31 cellular contexts compared by ENCODE assay signal in genomic region chr2:129765326-129766158, GRCh38.
DNase-seq lines count a peak whose midpoint lies in the region; ATAC-seq, FAIRE-seq and TF ChIP-seq lines count a peak whose summit lies in the region.
"Had no signal": no experiment of that assay in that cellular context is flagged by ENCODE, and none has a peak within 500 bp of the region (broad histone marks: within the 10 kb centered on the region; RNA-seq: fewer than 3 reads in every experiment).

No MANE protein-coding gene starts in this region.

- TF ChIP-seq CTCF in right atrium auricular region (IDR thresholded peaks at IDR 0.05) (no peak), heart right ventricle (IDR thresholded peaks at IDR 0.05) (no peak), mesothelial cell of epicardium (IDR thresholded peaks at IDR 0.05; ENCODE audit: unreplicated experiment) (no peak), osteocyte (IDR thresholded peaks at IDR 0.05) (no peak), WTC11 (IDR thresholded peaks at IDR 0.05) (no peak)

- no peaks in the 10 kb centered on the region for H3K36me3 Mint-ChIP-seq in mesothelial cell of epicardium
- no peaks in the 10 kb centered on the region for H3K36me3 Mint-ChIP-seq in osteocyte (ENCODE audit: unreplicated experiment)
- H3K36me3 Mint-ChIP-seq in WTC11 = no peaks in the 10 kb centered on the region
- H3K36me3 Mint-ChIP-seq: activated naive CD8-positive, alpha-beta T cell treated with anti-CD3 and anti-CD28 coated beads for 36 hours; CD8-positive, alpha-beta memory T cell had no signal

- H3K4me1 Mint-ChIP-seq in mesothelial cell of epicardium (peaks cover 40% of the 10 kb centered on the region), osteocyte (ENCODE audit: unreplicated experiment) (no peaks in the 10 kb centered on the region), WTC11 (no peaks in the 10 kb centered on the region)
- H3K4me1 Mint-ChIP-seq: activated naive CD8-positive, alpha-beta T cell treated with anti-CD3 and anti-CD28 coated beads for 36 hours; CD8-positive, alpha-beta memory T cell had no signal

- CTCF ChIA-PET in WTC11 (lab: Charles Lee) = interaction anchor here (1.8 kb wide), 1 partner anchor 17 kb away, joined by 8 read pairs; no protein-coding TSS in a partner anchor

- 55 to 57% methylated on average over 18 of the region's 18 CpGs for WGBS in heart right ventricle, 2 donors

- no peaks in the 10 kb centered on the region for H3K36me3 ChIP-seq in right atrium auricular region
- H3K36me3 ChIP-seq in heart right ventricle = no peaks in the 10 kb centered on the region
- H3K36me3 ChIP-seq: right lobe of liver, stomach, uterus had no signal

- H3K4me1 ChIP-seq in right atrium auricular region (no peaks in the 10 kb centered on the region), heart right ventricle (no peaks in the 10 kb centered on the region)
- H3K4me1 ChIP-seq: parathyroid adenoma, right lobe of liver, stomach, uterus had no signal

- H3K27ac Mint-ChIP-seq in mesothelial cell of epicardium (peak overlapping the region; percentile 69), osteocyte (ENCODE audit: unreplicated experiment) (no peak overlapping the region), WTC11 (no peak overlapping the region)
- H3K27ac Mint-ChIP-seq: activated naive CD8-positive, alpha-beta T cell treated with anti-CD3 and anti-CD28 coated beads for 36 hours; CD8-positive, alpha-beta memory T cell; T-helper 2 cell treated with Interferon-gamma antibody and Interleukin-4, amounts not matched to agents 5 μg/mL and 100 μg/mL, for 36 hours had no signal

- H3K27ac ChIP-seq in right atrium auricular region (no peak overlapping the region), heart right ventricle (no peak overlapping the region)
- H3K27ac ChIP-seq: parathyroid adenoma, right lobe of liver, stomach, uterus, VCaP had no signal

- H3K9me3 ChIP-seq in right atrium auricular region (no peaks in the 10 kb centered on the region), heart right ventricle (no peaks in the 10 kb centered on the region)
- H3K9me3 ChIP-seq: right lobe of liver, stomach, uterus had no signal

- POLR2A ChIA-PET in WTC11 (lab: Charles Lee) = no interaction called here

- intact Hi-C loops in heart right ventricle (cut with DNase I) = no loop called here

- H3K27me3 Mint-ChIP-seq in mesothelial cell of epicardium (ENCODE audit: low read depth) (no peaks in the 10 kb centered on the region), osteocyte (ENCODE audit: unreplicated experiment) (no peaks in the 10 kb centered on the region), WTC11 (ENCODE audit: low read depth) (no peaks in the 10 kb centered on the region)
- H3K27me3 Mint-ChIP-seq: activated naive CD8-positive, alpha-beta T cell treated with anti-CD3 and anti-CD28 coated beads for 36 hours had no signal

- H3K9me3 Mint-ChIP-seq in mesothelial cell of epicardium (no peaks in the 10 kb centered on the region), osteocyte (ENCODE audit: unreplicated experiment) (no peaks in the 10 kb centered on the region), WTC11 (no peaks in the 10 kb centered on the region)
- H3K9me3 Mint-ChIP-seq: activated naive CD8-positive, alpha-beta T cell treated with anti-CD3 and anti-CD28 coated beads for 36 hours; CD8-positive, alpha-beta memory T cell; T-helper 2 cell treated with Interferon-gamma antibody and Interleukin-4, amounts not matched to agents 5 μg/mL and 100 μg/mL, for 36 hours had no signal

- H3K4me3 Mint-ChIP-seq in mesothelial cell of epicardium = no peak overlapping the region
- H3K4me3 Mint-ChIP-seq in osteocyte (ENCODE audit: unreplicated experiment) = no peak overlapping the region
- no peak overlapping the region for H3K4me3 Mint-ChIP-seq in WTC11
- H3K4me3 Mint-ChIP-seq: activated naive CD8-positive, alpha-beta T cell treated with anti-CD3 and anti-CD28 coated beads for 36 hours; CD8-positive, alpha-beta memory T cell; T-helper 2 cell treated with Interferon-gamma antibody and Interleukin-4, amounts not matched to agents 5 μg/mL and 100 μg/mL, for 36 hours had no signal

- DNase-seq in right atrium auricular region (ENCODE audit: low spot score) (peak; percentile 52), heart right ventricle (no peak), ecto neural progenitor cell (ENCODE audit: low spot score) (peak; percentile 44), mesothelial cell of epicardium (ENCODE audit: low spot score in 2 of 2, unreplicated experiment in 2 of 2) (no peak), osteocyte (ENCODE audit: extremely low spot score, unreplicated experiment) (no peak), NCI-H748 treated with DMSO at 0.1 percent for 48 hours (lab: John Stamatoyannopoulos, UW) (no peak), frontal cortex (ENCODE audit: low spot score in 2 of 2) (no peak), WTC11 (ENCODE audit: low spot score) (no peak)
- DNase-seq: activated CD4-positive, alpha-beta T cell treated with anti-CD3 and anti-CD28 coated beads for 4 hours; activated gamma-delta T cell; activated naive CD8-positive, alpha-beta T cell treated with anti-CD3 and anti-CD28 coated beads for 36 hours; activated T-cell treated with anti-CD3 and anti-CD28 coated beads, Interleukin-2, amount 50 U/mL, for 1 hour; CD8-positive, alpha-beta memory T cell; DMS 273 treated with DMSO at 0.1 percent for 48 hours; EL; Kasumi-1; left cardiac atrium; NCI-H1417 treated with DMSO at 0.1 percent for 48 hours; NCI-H2081; NCI-H226; right lobe of liver; Right ventricle myocardium superior; stomach; uterus had no signal

- no peak overlapping the region for H3K4me3 ChIP-seq in right atrium auricular region
- no peak overlapping the region for H3K4me3 ChIP-seq in heart right ventricle
- H3K4me3 ChIP-seq: right lobe of liver, stomach, uterus had no signal

- FAIRE-seq in frontal cortex (lab: Jason Lieb, UNC) = no peak
- FAIRE-seq: colon, GM18507, H54 had no signal

- ATAC-seq in heart right ventricle = no peak
- ATAC-seq in WTC11 = no peak
- ATAC-seq: left cardiac atrium, Panc1, right lobe of liver had no signal

- H3K27me3 ChIP-seq in right atrium auricular region = no peaks in the 10 kb centered on the region
- peaks cover 0 to 21% (median 9%) of the 10 kb centered on the region in 7 donors for H3K27me3 ChIP-seq in heart right ventricle
- H3K27me3 ChIP-seq: right lobe of liver, uterus had no signal

TF ChIP-seq in WTC11, 78 proteins besides CTCF, POLR2A, EP300 and RAD21 (continues in another document):
- TF ChIP-seq GTF2I (CRISPR knock-in tag; conservative IDR thresholded peaks at IDR 0.05) = no peak
- no peak for TF ChIP-seq ZNF138 (CRISPR knock-in tag; conservative IDR thresholded peaks at IDR 0.05)
- no peak for TF ChIP-seq KAT7 (CRISPR knock-in tag; IDR thresholded peaks at IDR 0.05; ENCODE audit: borderline replicate concordance)
- no peak for TF ChIP-seq ZNF423 (CRISPR knock-in tag; IDR thresholded peaks at IDR 0.05)
- no peak for TF ChIP-seq STAT6 (CRISPR knock-in tag; conservative IDR thresholded peaks at IDR 0.05; ENCODE audit: low read depth)
- no peak for TF ChIP-seq SMAD4 (CRISPR knock-in tag; IDR thresholded peaks at IDR 0.05)
- TF ChIP-seq E2F1 (CRISPR knock-in tag; IDR thresholded peaks at IDR 0.05) = no peak

Comparison
In these comparisons a context has a peak if more than half of its experiments do, and no peak if none do; other contexts are left out.
1. DNase-seq: peak in right atrium auricular region (single experiment) and ecto neural progenitor cell (single experiment); none in heart right ventricle (0 of 2), mesothelial cell of epicardium (0 of 2), osteocyte (single experiment), NCI-H748 treated with DMSO at 0.1 percent for 48 hours (single experiment), frontal cortex (0 of 2) and WTC11 (single experiment).